In the genomic region with DNA sequence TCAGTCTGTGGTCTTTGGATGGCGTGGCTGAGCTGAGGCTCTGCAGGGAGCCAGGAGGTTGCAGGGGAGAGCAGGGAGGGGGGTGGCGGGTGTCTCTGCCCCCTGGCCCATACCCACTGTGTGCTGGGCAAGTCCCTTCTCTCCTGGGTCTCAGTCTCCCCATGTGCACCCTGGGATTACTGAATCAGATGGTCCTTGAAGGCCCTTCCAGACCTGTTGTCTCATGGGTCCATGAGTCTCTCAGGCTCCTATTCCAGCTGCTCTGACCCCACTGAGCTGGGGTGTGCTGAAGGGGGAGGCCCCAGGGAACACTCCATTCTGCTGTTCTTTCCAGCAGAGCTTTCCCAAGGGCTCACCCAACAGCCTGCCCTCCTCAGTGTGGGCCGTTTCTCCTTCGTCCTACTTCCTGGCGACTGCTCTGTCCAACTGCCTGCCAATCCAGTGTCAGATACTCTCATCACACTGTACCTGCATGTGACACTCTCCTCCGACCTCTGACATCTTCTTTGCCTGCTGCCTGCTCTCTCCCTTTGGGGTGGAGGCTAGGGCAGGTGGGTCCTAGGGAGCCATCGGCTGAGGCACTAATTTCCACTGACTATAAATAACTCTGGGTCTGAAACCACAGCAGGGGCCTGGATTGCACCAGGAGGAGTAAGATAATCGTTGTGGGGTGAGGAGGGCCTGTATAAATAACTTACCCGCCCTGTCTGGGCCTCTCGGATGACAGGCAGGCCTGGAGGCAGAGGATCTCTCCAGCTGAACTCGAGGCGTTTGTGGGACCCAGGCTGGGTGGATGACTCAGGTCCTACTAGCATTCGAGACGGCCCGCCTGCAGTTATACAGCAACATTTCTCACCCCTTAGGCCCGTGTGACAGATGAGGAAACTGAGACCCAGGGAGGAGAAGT, we compare ENCODE assay signal across 10 cellular contexts.
A peak's percentile ranks its signal among the peaks of the same experiment; 100 is the strongest.
DNase-seq lines count a peak whose midpoint lies in the region; ATAC-seq and TF ChIP-seq lines count a peak whose summit lies in the region.
"Had no signal": no experiment of that assay in that cellular context is flagged by ENCODE, and none has a peak within 500 bp of the region (broad histone marks: within the 10 kb centered on the region; RNA-seq: fewer than 3 reads in every experiment).

No MANE protein-coding gene starts in this region.

- peak overlapping the region; percentile 48 for H3K4me3 Mint-ChIP-seq in activated T-helper 17 cell treated with anti-CD3 and anti-CD28 coated beads, Interleukin-2, amount 50 U/mL, for 72 hours
- H3K4me3 Mint-ChIP-seq: dendritic cell treated with granulocyte-macrophage colony-stimulating factor and Interleukin-4, amounts not matched to agents 40 ng/mL and 50 ng/mL, for 4 days had no signal

- H3K4me1 ChIP-seq in HEK293 (ENCODE audit: control insufficient read depth, insufficient read depth, low read length) = peaks cover 7% of the 10 kb centered on the region

- peaks cover 17% of the 10 kb centered on the region for H3K4me1 Mint-ChIP-seq in activated T-helper 17 cell treated with anti-CD3 and anti-CD28 coated beads, Interleukin-2, amount 50 U/mL, for 72 hours

- DNase-seq in AG08396 (ENCODE audit: low spot score) (peak; percentile 69), left kidney (ENCODE audit: low read depth, low spot score) (peak; percentile 93), putamen (ENCODE audit: low spot score) (no peak), medulla oblongata (ENCODE audit: extremely low spot score) (no peak), T1000 (lab: John Stamatoyannopoulos, UW) (no peak)

- no peak for TF ChIP-seq CTCF in HEK293 (tag by site-specific recombination; IDR thresholded peaks at IDR 0.05)

- no peak for ATAC-seq in activated T-helper 17 cell treated with anti-CD3 and anti-CD28 coated beads, Interleukin-2, amount 50 U/mL, for 72 hours (replicated peaks)
- no peak for ATAC-seq in GM21390 (IDR thresholded peaks at IDR 0.05; ENCODE audit: unreplicated experiment)

- no peaks in the 10 kb centered on the region for H3K36me3 Mint-ChIP-seq in activated T-helper 17 cell treated with anti-CD3 and anti-CD28 coated beads, Interleukin-2, amount 50 U/mL, for 72 hours (ENCODE audit: low read depth)

- POLR2A ChIA-PET in HEK293 (lab: Yijun Ruan, JAX) = no interaction called here

- CTCF ChIA-PET in HEK293 (lab: Yijun Ruan, JAX) = no interaction called here

- H3K27ac ChIP-seq in HEK293 (ENCODE audit: extremely low read depth, low read depth, low read length) = no peak overlapping the region

- no peaks in the 10 kb centered on the region for H3K9me3 Mint-ChIP-seq in activated T-helper 17 cell treated with anti-CD3 and anti-CD28 coated beads, Interleukin-2, amount 50 U/mL, for 72 hours
- H3K9me3 Mint-ChIP-seq: dendritic cell treated with granulocyte-macrophage colony-stimulating factor and Interleukin-4, amounts not matched to agents 40 ng/mL and 50 ng/mL, for 4 days had no signal

- peak overlapping the region; percentile 32 for H3K27ac Mint-ChIP-seq in activated T-helper 17 cell treated with anti-CD3 and anti-CD28 coated beads, Interleukin-2, amount 50 U/mL, for 72 hours
- H3K27ac Mint-ChIP-seq: dendritic cell treated with granulocyte-macrophage colony-stimulating factor and Interleukin-4, amounts not matched to agents 40 ng/mL and 50 ng/mL, for 4 days had no signal

- H3K9me3 ChIP-seq in HEK293 (ENCODE audit: control insufficient read depth, insufficient read depth, low read depth, low read length) = no peaks in the 10 kb centered on the region

- H3K4me3 ChIP-seq in HEK293 (ENCODE audit: low read depth, low read length) = no peak overlapping the region
- H3K4me3 ChIP-seq: lung had no signal

- no peaks in the 10 kb centered on the region for H3K27me3 Mint-ChIP-seq in activated T-helper 17 cell treated with anti-CD3 and anti-CD28 coated beads, Interleukin-2, amount 50 U/mL, for 72 hours

- no peaks in the 10 kb centered on the region for H3K36me3 ChIP-seq in HEK293 (ENCODE audit: control insufficient read depth in 2 of 2, insufficient read depth in 1 of 2, low read length in 2 of 2)

TF ChIP-seq in HEK293, 187 proteins besides CTCF, POLR2A, EP300 and RAD21 (continues in another document):
- TF ChIP-seq GLI4 (tag by site-specific recombination; IDR thresholded peaks at IDR 0.05) (no peak), ZNF560 (tag by site-specific recombination; IDR thresholded peaks at IDR 0.05; ENCODE audit: borderline replicate concordance) (no peak), SETDB1 (IDR thresholded peaks at IDR 0.05; ENCODE audit: insufficient read length, low read length) (no peak), MZF1 (tag by site-specific recombination; IDR thresholded peaks at IDR 0.05; ENCODE audit: borderline replicate concordance) (no peak), ZNF76 (tag by site-specific recombination; IDR thresholded peaks at IDR 0.05; ENCODE audit: borderline replicate concordance, low read depth) (no peak), ZNF132 (tag by site-specific recombination; IDR thresholded peaks at IDR 0.05; ENCODE audit: borderline replicate concordance) (no peak), ZNF202 (tag by site-specific recombination; IDR thresholded peaks at IDR 0.05; ENCODE audit: borderline replicate concordance) (no peak), ZNF266 (tag by site-specific recombination; IDR thresholded peaks at IDR 0.05; ENCODE audit: low read depth) (no peak), ZNF121 (tag by site-specific recombination; IDR thresholded peaks at IDR 0.05) (no peak), ZNF155 (tag by site-specific recombination; IDR thresholded peaks at IDR 0.05) (no peak), ZSCAN23 (tag by site-specific recombination; IDR thresholded peaks at IDR 0.05) (no peak), TCF7L2 (IDR thresholded peaks at IDR 0.05; ENCODE audit: borderline replicate concordance, low read depth, low read length) (no peak)
- TF ChIP-seq, protein P1, sequence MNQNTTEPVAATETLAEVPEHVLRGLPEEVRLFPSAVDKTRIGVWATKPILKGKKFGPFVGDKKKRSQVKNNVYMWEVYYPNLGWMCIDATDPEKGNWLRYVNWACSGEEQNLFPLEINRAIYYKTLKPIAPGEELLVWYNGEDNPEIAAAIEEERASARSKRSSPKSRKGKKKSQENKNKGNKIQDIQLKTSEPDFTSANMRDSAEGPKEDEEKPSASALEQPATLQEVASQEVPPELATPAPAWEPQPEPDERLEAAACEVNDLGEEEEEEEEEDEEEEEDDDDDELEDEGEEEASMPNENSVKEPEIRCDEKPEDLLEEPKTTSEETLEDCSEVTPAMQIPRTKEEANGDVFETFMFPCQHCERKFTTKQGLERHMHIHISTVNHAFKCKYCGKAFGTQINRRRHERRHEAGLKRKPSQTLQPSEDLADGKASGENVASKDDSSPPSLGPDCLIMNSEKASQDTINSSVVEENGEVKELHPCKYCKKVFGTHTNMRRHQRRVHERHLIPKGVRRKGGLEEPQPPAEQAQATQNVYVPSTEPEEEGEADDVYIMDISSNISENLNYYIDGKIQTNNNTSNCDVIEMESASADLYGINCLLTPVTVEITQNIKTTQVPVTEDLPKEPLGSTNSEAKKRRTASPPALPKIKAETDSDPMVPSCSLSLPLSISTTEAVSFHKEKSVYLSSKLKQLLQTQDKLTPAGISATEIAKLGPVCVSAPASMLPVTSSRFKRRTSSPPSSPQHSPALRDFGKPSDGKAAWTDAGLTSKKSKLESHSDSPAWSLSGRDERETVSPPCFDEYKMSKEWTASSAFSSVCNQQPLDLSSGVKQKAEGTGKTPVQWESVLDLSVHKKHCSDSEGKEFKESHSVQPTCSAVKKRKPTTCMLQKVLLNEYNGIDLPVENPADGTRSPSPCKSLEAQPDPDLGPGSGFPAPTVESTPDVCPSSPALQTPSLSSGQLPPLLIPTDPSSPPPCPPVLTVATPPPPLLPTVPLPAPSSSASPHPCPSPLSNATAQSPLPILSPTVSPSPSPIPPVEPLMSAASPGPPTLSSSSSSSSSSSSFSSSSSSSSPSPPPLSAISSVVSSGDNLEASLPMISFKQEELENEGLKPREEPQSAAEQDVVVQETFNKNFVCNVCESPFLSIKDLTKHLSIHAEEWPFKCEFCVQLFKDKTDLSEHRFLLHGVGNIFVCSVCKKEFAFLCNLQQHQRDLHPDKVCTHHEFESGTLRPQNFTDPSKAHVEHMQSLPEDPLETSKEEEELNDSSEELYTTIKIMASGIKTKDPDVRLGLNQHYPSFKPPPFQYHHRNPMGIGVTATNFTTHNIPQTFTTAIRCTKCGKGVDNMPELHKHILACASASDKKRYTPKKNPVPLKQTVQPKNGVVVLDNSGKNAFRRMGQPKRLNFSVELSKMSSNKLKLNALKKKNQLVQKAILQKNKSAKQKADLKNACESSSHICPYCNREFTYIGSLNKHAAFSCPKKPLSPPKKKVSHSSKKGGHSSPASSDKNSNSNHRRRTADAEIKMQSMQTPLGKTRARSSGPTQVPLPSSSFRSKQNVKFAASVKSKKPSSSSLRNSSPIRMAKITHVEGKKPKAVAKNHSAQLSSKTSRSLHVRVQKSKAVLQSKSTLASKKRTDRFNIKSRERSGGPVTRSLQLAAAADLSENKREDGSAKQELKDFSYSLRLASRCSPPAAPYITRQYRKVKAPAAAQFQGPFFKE (tag by site-specific recombination; IDR thresholded peaks at IDR 0.05; ENCODE audit: borderline replicate concordance) = no peak
- TF ChIP-seq, protein P2, sequence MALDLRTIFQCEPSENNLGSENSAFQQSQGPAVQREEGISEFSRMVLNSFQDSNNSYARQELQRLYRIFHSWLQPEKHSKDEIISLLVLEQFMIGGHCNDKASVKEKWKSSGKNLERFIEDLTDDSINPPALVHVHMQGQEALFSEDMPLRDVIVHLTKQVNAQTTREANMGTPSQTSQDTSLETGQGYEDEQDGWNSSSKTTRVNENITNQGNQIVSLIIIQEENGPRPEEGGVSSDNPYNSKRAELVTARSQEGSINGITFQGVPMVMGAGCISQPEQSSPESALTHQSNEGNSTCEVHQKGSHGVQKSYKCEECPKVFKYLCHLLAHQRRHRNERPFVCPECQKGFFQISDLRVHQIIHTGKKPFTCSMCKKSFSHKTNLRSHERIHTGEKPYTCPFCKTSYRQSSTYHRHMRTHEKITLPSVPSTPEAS (tag by site-specific recombination; IDR thresholded peaks at IDR 0.05) = no peak
- TF ChIP-seq, protein P3, sequence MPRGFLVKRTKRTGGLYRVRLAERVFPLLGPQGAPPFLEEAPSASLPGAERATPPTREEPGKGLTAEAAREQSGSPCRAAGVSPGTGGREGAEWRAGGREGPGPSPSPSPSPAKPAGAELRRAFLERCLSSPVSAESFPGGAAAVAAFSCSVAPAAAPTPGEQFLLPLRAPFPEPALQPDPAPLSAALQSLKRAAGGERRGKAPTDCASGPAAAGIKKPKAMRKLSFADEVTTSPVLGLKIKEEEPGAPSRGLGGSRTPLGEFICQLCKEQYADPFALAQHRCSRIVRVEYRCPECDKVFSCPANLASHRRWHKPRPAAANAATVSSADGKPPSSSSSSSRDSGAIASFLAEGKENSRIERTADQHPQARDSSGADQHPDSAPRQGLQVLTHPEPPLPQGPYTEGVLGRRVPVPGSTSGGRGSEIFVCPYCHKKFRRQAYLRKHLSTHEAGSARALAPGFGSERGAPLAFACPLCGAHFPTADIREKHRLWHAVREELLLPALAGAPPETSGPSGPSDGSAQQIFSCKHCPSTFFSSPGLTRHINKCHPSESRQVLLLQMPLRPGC (tag by site-specific recombination; IDR thresholded peaks at IDR 0.05) = no peak

Comparison
In these comparisons a context has a peak if more than half of its experiments do, and no peak if none do; other contexts are left out.
1. DNase-seq: peak in AG08396 (single experiment) and left kidney (single experiment); none in putamen (single experiment), medulla oblongata (single experiment) and T1000 (single experiment).